In the genomic region with DNA sequence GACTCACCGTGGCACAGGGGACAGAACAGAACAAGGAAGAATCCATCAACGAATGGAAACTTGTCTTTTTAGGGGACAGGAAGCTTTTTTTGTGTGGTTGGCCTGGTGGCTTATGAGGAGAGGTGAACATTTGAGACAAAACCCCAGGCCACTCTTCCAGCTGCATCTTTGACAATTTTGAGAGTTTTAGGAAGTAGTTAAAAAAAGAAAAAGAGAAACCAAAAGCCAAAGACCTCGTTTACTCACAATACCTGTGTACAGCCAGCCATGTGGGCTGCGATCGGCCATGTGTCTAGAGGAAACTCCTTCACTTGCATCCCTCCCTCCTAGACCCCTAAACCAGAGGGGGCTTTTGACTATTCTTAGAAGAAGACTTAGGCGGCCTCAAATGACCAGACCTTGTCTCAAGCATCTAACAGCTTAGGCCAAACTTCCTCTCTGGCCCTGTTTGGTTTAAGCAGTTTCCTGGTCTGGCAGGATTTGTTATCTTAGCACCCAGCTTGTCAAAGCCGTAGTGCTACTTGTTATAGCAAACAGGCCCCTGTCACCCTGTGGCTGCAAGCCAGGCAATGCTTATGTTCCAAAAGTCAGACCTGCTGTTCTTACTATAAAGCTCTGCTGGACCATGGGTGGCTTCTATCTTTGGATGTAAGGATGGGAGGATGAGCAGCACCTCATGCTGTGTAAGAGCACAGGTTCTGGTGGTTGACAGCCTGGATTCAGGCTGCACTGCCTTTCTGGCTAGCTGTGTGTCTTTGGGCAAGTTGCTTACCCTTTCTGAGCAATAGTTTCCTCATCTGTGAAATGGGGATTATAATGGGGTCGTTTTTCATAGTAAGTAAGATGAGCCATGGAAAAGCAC, we compare ENCODE assay signal across 8 cellular contexts. TPM values are rescaled to one million over a fixed set of nuclear protein-coding genes. Genes with fewer than 3 reads are reported as not detected.
DNase-seq lines count a peak whose midpoint lies in the region; ATAC-seq and TF ChIP-seq lines count a peak whose summit lies in the region.

No MANE protein-coding gene starts in this region.

- peaks cover 3 to 62% of the 10 kb centered on the region in 2 donors for H3K4me1 ChIP-seq in left lung

- no peaks in the 10 kb centered on the region for H3K9me3 Mint-ChIP-seq in CD4-positive, alpha-beta T cell

- H3K4me3 Mint-ChIP-seq in CD4-positive, alpha-beta T cell, result peak overlapping the region; percentile 75

- peak in 7 of 10 experiments; percentile 25 to 60 (median 45) for DNase-seq in CD4-positive, alpha-beta T cell
- DNase-seq in NB4 (ENCODE audit: low read depth) (peak; percentile 93), left lung (no peak), kidney glomerular epithelial cell (lab: John Stamatoyannopoulos, UW) (no peak)
- DNase-seq in activated T-cell treated with anti-CD3 and anti-CD28 coated beads, Interleukin-2, amount 50 U/mL, for 1 hour, result peak; percentile 37
- peak; percentile 63 to 90 for DNase-seq in stimulated activated CD8-positive, alpha-beta memory T cell treated with anti-CD3 and anti-CD28 coated beads, Interleukin-7, amount 100 ng/mL, for 48 hours (ENCODE audit: extremely low read depth in 1 of 2, low read depth in 1 of 2)

- peak overlapping the region; percentile 61 for H3K27ac ChIP-seq in CD4-positive, alpha-beta T cell (ENCODE audit: low read depth, low read length)
- H3K27ac ChIP-seq in left lung, result peak overlapping the region in 1 of 2 donors; percentile 70

- H3K4me3 ChIP-seq in NB4 (ENCODE audit: low read depth, low read length) (peak overlapping the region; percentile 40), left lung (no peak overlapping the region)

- POLR2A ChIA-PET in CD4-positive, alpha-beta T cell (lab: Charles Lee), result interaction anchor here (0.5 to 5.0 kb wide), 3 partner anchors 11 to 180 kb away, joined by 3 to 29 read pairs (median 14); a partner anchor contains a TSS

- H3K36me3 ChIP-seq in left lung, result no peaks in the 10 kb centered on the region

- H3K27me3 ChIP-seq in CD4-positive, alpha-beta T cell (ENCODE audit: control insufficient read depth, insufficient read depth, low read length), result no peaks in the 10 kb centered on the region
- no peaks in the 10 kb centered on the region for H3K27me3 ChIP-seq in left lung

- TF ChIP-seq POLR2A in NB4 (IDR thresholded peaks at IDR 0.05; ENCODE audit: extremely low read depth, insufficient read length), result peak; percentile 12

- H3K27me3 Mint-ChIP-seq in CD4-positive, alpha-beta T cell, result no peaks in the 10 kb centered on the region

- H3K36me3 Mint-ChIP-seq in CD4-positive, alpha-beta T cell (ENCODE audit: low read depth), result no peaks in the 10 kb centered on the region

- TF ChIP-seq CTCF in CD4-positive, alpha-beta T cell (IDR thresholded peaks at IDR 0.05), result no peak
- TF ChIP-seq CTCF in NB4 (IDR thresholded peaks at IDR 0.05; ENCODE audit: low read depth, low read length), result no peak
- TF ChIP-seq CTCF in left lung (IDR thresholded peaks at IDR 0.05), result no peak

- intact Hi-C loops in CD4-positive, alpha-beta T cell (cut with DNase I, micrococcal nuclease), result loop anchor here in 1 of 2 experiments (2.0 kb wide), 1 partner anchor 17 kb away; a partner anchor contains a TSS
- intact Hi-C loops in left lung (cut with DNase I), result loop anchor here in 1 of 2 donors (10.0 kb wide), 1 partner anchor 51 kb away; no protein-coding TSS in a partner anchor

- H3K9me3 ChIP-seq in CD4-positive, alpha-beta T cell (ENCODE audit: control insufficient read depth, low read length), result no peaks in the 10 kb centered on the region
- H3K9me3 ChIP-seq in left lung, result no peaks in the 10 kb centered on the region

- no peak for ATAC-seq in CD4-positive, alpha-beta T cell (ENCODE audit: poor library complexity)
- ATAC-seq in GM21576 (IDR thresholded peaks at IDR 0.05; ENCODE audit: unreplicated experiment) (peak; percentile 33), left lung (peak; percentile 60), GM21526 (IDR thresholded peaks at IDR 0.05; ENCODE audit: low FRiP score, unreplicated experiment) (no peak)

- peaks cover 65% of the 10 kb centered on the region for H3K4me1 Mint-ChIP-seq in CD4-positive, alpha-beta T cell (ENCODE audit: low read depth)

- peak overlapping the region; percentile 95 for H3K27ac Mint-ChIP-seq in CD4-positive, alpha-beta T cell

- CTCF ChIA-PET in CD4-positive, alpha-beta T cell (lab: Charles Lee), result interaction anchor here (1.5 to 3.6 kb wide), 2 partner anchors 18 to 126 kb away, joined by 7 to 29 read pairs; a partner anchor contains a TSS

RNA-seq across cellular contexts. Expression of a gene that starts 17.7 kb away (rescaled TPM):
- 10 to 100 TPM; 19.4 to 25.3 TPM for total RNA-seq in CD4-positive, alpha-beta T cell
- 10 to 100 TPM; 35.0 to 47.5 TPM for total RNA-seq in left lung

Comparison
In these comparisons a context has a peak if more than half of its experiments do, and no peak if none do; other contexts are left out.
1. ATAC-seq: peak in GM21576 (single experiment) and left lung (single experiment); none in CD4-positive, alpha-beta T cell (single experiment) and GM21526 (single experiment).
2. DNase-seq: peak in CD4-positive, alpha-beta T cell (7 of 10), NB4 (single experiment), activated T-cell treated with anti-CD3 and anti-CD28 coated beads, Interleukin-2, amount 50 U/mL, for 1 hour (single experiment) and stimulated activated CD8-positive, alpha-beta memory T cell treated with anti-CD3 and anti-CD28 coated beads, Interleukin-7, amount 100 ng/mL, for 48 hours (2 of 2); none in left lung (0 of 2) and kidney glomerular epithelial cell (single experiment).